In genomic region chr7:123622660-123623386, GRCh38 we compare ENCODE assay signal across 14 cellular contexts. TPM values are rescaled to one million over a fixed set of nuclear protein-coding genes. Genes with fewer than 3 reads are reported as not detected.
DNase-seq lines count a peak whose midpoint lies in the region; ATAC-seq and TF ChIP-seq lines count a peak whose summit lies in the region.
"Had no signal": no experiment of that assay in that cellular context is flagged by ENCODE, and none has a peak within 500 bp of the region (broad histone marks: within the 10 kb centered on the region; RNA-seq: fewer than 3 reads in every experiment).

No MANE protein-coding gene starts in this region.

- peak; percentile 34 for ATAC-seq in left lung
- ATAC-seq in GM18909 (IDR thresholded peaks at IDR 0.05; ENCODE audit: poor library complexity, unreplicated experiment) = no peak
- no peak for ATAC-seq in GM21423 (IDR thresholded peaks at IDR 0.05; ENCODE audit: unreplicated experiment)
- no peak for ATAC-seq in GM21526 (IDR thresholded peaks at IDR 0.05; ENCODE audit: low FRiP score, unreplicated experiment)
- ATAC-seq: HCT116; naive thymus-derived CD8-positive, alpha-beta T cell had no signal

- peak overlapping the region; percentile 46 for H3K27ac ChIP-seq in VCaP
- H3K27ac ChIP-seq in left lung = no peak overlapping the region
- H3K27ac ChIP-seq: BLaER1 had no signal

- H3K9me3 ChIP-seq in left lung = no peaks in the 10 kb centered on the region
- H3K9me3 ChIP-seq: BLaER1 had no signal

- no peak for TF ChIP-seq CTCF in VCaP (conservative IDR thresholded peaks at IDR 0.05)
- TF ChIP-seq CTCF in left lung (IDR thresholded peaks at IDR 0.05) = no peak

- intact Hi-C loops in left lung (cut with DNase I) = no loop called here

- DNase-seq in H4 (ENCODE audit: low spot score) (peak; percentile 33), NCI-H2107 (lab: John Stamatoyannopoulos, UW) (peak; percentile 67), left lung (no peak), activated gamma-delta T cell (lab: John Stamatoyannopoulos, UW) (no peak)
- DNase-seq: amygdala; naive thymus-derived CD8-positive, alpha-beta T cell; stimulated activated CD4-positive, alpha-beta T cell treated with anti-CD3 and anti-CD28 coated beads, Interleukin-15, amount 100 ng/mL, for 24 hours; stimulated activated naive CD4-positive, alpha-beta T cell treated with Interleukin-2 at 50 U/mL for 16 hours had no signal

- H3K4me3 ChIP-seq in left lung = no peak overlapping the region
- H3K4me3 ChIP-seq: BLaER1 had no signal

- no peaks in the 10 kb centered on the region for H3K36me3 ChIP-seq in left lung
- H3K36me3 ChIP-seq: BLaER1 had no signal

- no peaks in the 10 kb centered on the region for H3K27me3 ChIP-seq in left lung
- H3K27me3 ChIP-seq: BLaER1 had no signal

- H3K4me1 ChIP-seq in left lung = no peaks in the 10 kb centered on the region
- H3K4me1 ChIP-seq: BLaER1 had no signal

RNA-seq across cellular contexts. Expression of gene ASB15, which starts 21.2 kb away (rescaled TPM):
- total RNA-seq in H4 (2014; rRNA removed; shearing (Covaris generic)) = not detected in 2 replicates
- total RNA-seq in left lung = not detected
- total RNA-seq: naive thymus-derived CD8-positive, alpha-beta T cell had no signal

RNA-seq across cellular contexts. Expression of gene LMOD2, which starts 32.8 kb away (rescaled TPM):
- total RNA-seq in H4 (2014; rRNA removed; shearing (Covaris generic)) = not detected in 2 replicates
- not detected for total RNA-seq in left lung
- total RNA-seq: naive thymus-derived CD8-positive, alpha-beta T cell had no signal

Comparison
In these comparisons a context has a peak if more than half of its experiments do, and no peak if none do; other contexts are left out.
1. DNase-seq: peak in H4 (single experiment) and NCI-H2107 (single experiment); none in left lung (0 of 2) and activated gamma-delta T cell (single experiment).